In genomic region chr1:22402336-22403053, GRCh38 we compare ENCODE assay signal across 15 cellular contexts. TPM values are rescaled to one million over a fixed set of nuclear protein-coding genes. Genes with fewer than 3 reads are reported as not detected.
DNase-seq lines count a peak whose midpoint lies in the region; ATAC-seq and TF ChIP-seq lines count a peak whose summit lies in the region.
"Had no signal": no experiment of that assay in that cellular context is flagged by ENCODE, and none has a peak within 500 bp of the region (broad histone marks: within the 10 kb centered on the region; RNA-seq: fewer than 3 reads in every experiment).

No MANE protein-coding gene starts in this region.

- no peaks in the 10 kb centered on the region for H3K9me3 Mint-ChIP-seq in stimulated activated effector memory CD8-positive, alpha-beta T cell treated with anti-CD3 and anti-CD28 coated beads, Interleukin-12 subunit alpha, Interleukin-12 subunit beta, amount 100 ng/mL, for 72 hours
- H3K9me3 Mint-ChIP-seq: CD4-positive, CD25-positive, alpha-beta regulatory T cell had no signal

- H2AFZ ChIP-seq in SK-N-SH (ENCODE audit: low read depth): no peak overlapping the region

- no peak for TF ChIP-seq POLR2A in transverse colon (IDR thresholded peaks at IDR 0.05)

- POLR2A ChIA-PET in SK-N-SH (lab: Yijun Ruan, JAX): interaction anchor here (1.1 to 1.5 kb wide), 2 partner anchors 52 to 84 kb away, joined by 4 read pairs; no protein-coding TSS in a partner anchor

- H3K27ac ChIP-seq in SK-N-SH (ENCODE audit: low read depth in 2 of 2, low read length in 1 of 2): peak overlapping the region in 1 of 2 experiments; percentile 72; a peak in 2 of 4 replicates
- H3K27ac ChIP-seq in transverse colon: no peak overlapping the region
- H3K27ac ChIP-seq: BLaER1 treated with 17β-estradiol and CSF1 and Interleukin-3, amounts not matched to agents 10 nM and 100 nM; HL-60 had no signal

- no peaks in the 10 kb centered on the region for H3K36me3 ChIP-seq in SK-N-SH (replicated peaks in 1 of 2; ENCODE audit: control insufficient read depth in 1 of 2, insufficient read depth in 2 of 2, low read length in 1 of 2)
- H3K36me3 ChIP-seq in transverse colon: no peaks in the 10 kb centered on the region
- H3K36me3 ChIP-seq: BLaER1 treated with 17β-estradiol and CSF1 and Interleukin-3, amounts not matched to agents 10 nM and 100 nM had no signal

- H3K27ac Mint-ChIP-seq in stimulated activated effector memory CD8-positive, alpha-beta T cell treated with anti-CD3 and anti-CD28 coated beads, Interleukin-12 subunit alpha, Interleukin-12 subunit beta, amount 100 ng/mL, for 72 hours: no peak overlapping the region
- H3K27ac Mint-ChIP-seq: CD4-positive, CD25-positive, alpha-beta regulatory T cell had no signal

- ATAC-seq in stimulated activated effector memory CD8-positive, alpha-beta T cell treated with anti-CD3 and anti-CD28 coated beads, Interleukin-12 subunit alpha, Interleukin-12 subunit beta, amount 100 ng/mL, for 72 hours: peak; percentile 24
- no peak for ATAC-seq in GM21447 (IDR thresholded peaks at IDR 0.05; ENCODE audit: unreplicated experiment)

- H3K9me3 ChIP-seq in SK-N-SH: no peaks in the 10 kb centered on the region
- no peaks in the 10 kb centered on the region for H3K9me3 ChIP-seq in transverse colon
- H3K9me3 ChIP-seq: BLaER1 treated with 17β-estradiol and CSF1 and Interleukin-3, amounts not matched to agents 10 nM and 100 nM had no signal

- H3K27me3 ChIP-seq in SK-N-SH (ENCODE audit: insufficient read depth) (peaks cover 43% of the 10 kb centered on the region), transverse colon (peaks cover 54% of the 10 kb centered on the region)

- H3K9ac ChIP-seq in SK-N-SH: no peak overlapping the region
- H3K9ac ChIP-seq: BLaER1 treated with 17β-estradiol and CSF1 and Interleukin-3, amounts not matched to agents 10 nM and 100 nM had no signal

- no peak overlapping the region for H3K4me2 ChIP-seq in SK-N-SH
- H3K4me2 ChIP-seq: BLaER1 treated with 17β-estradiol and CSF1 and Interleukin-3, amounts not matched to agents 10 nM and 100 nM had no signal

- H3K4me1 Mint-ChIP-seq in stimulated activated effector memory CD8-positive, alpha-beta T cell treated with anti-CD3 and anti-CD28 coated beads, Interleukin-12 subunit alpha, Interleukin-12 subunit beta, amount 100 ng/mL, for 72 hours: peaks cover 6% of the 10 kb centered on the region

- peak in 1 of 2 experiments; percentile 70; a peak in 1 of 4 replicates for TF ChIP-seq EP300 in SK-N-SH (IDR thresholded peaks at IDR 0.05; ENCODE audit: borderline replicate concordance in 1 of 2, low read depth in 1 of 2, low read length in 1 of 2)
- no peak for TF ChIP-seq EP300 in transverse colon (IDR thresholded peaks at IDR 0.05; ENCODE audit: low read depth)

- no peaks in the 10 kb centered on the region for H3K79me2 ChIP-seq in SK-N-SH (ENCODE audit: insufficient read depth)

- intact Hi-C loops in transverse colon (cut with DNase I; ENCODE audit: low total_unique reads): no loop called here

- TF ChIP-seq RAD21 in SK-N-SH (IDR thresholded peaks at IDR 0.05; ENCODE audit: low read length): no peak; the same call in none of the 2 replicates

- DNase-seq in AG10803 (ENCODE audit: low read depth): peak; percentile 21
- peak; percentile 40 for DNase-seq in EH (ENCODE audit: low read depth)
- peak; percentile 83 for DNase-seq in SK-N-SH
- DNase-seq in stimulated activated effector memory CD8-positive, alpha-beta T cell treated with anti-CD3 and anti-CD28 coated beads, Interleukin-12 subunit alpha, Interleukin-12 subunit beta, amount 100 ng/mL, for 72 hours (ENCODE audit: low spot score in 2 of 2): no peak
- DNase-seq in transverse colon: no peak
- DNase-seq in G401 (ENCODE audit: low spot score): no peak
- DNase-seq: AML-193; CD4-positive, CD25-positive, alpha-beta regulatory T cell; DMS79; EL; GDM1; HCEC 1CT had no signal

- no peaks in the 10 kb centered on the region for H3K9me2 ChIP-seq in SK-N-SH

- 27% methylated on average over 4 of the region's 12 CpGs for WGBS in SK-N-SH (ENCODE audit: low lambda C conversion rate)
- 69 to 93% methylated on average over 3 to 12 of the region's 12 CpGs for WGBS in transverse colon (ENCODE audit: low coverage in 1 of 2), 2 donors

- no peaks in the 10 kb centered on the region for H3F3A ChIP-seq in SK-N-SH (replicated peaks; ENCODE audit: insufficient read depth)

- no peak overlapping the region for H3K4me3 Mint-ChIP-seq in stimulated activated effector memory CD8-positive, alpha-beta T cell treated with anti-CD3 and anti-CD28 coated beads, Interleukin-12 subunit alpha, Interleukin-12 subunit beta, amount 100 ng/mL, for 72 hours
- H3K4me3 Mint-ChIP-seq: CD4-positive, CD25-positive, alpha-beta regulatory T cell had no signal

- no peaks in the 10 kb centered on the region for H4K20me1 ChIP-seq in SK-N-SH (ENCODE audit: insufficient read depth)

- TF ChIP-seq CTCF in AG10803 (conservative IDR thresholded peaks at IDR 0.05; ENCODE audit: low read length) (no peak), SK-N-SH (IDR thresholded peaks at IDR 0.05) (no peak), transverse colon (IDR thresholded peaks at IDR 0.05) (no peak)

- in situ Hi-C loops in transverse colon (cut with MboI; ENCODE audit: low pct_ligation_motif_present in 1 of 4, low pct_unique_long_range_greater_than_20kb in 1 of 4, low sequenced_read_pairs in 3 of 4) (loop anchor here in 2 of 4 donors (25.0 kb wide), 2 partner anchors 265 to 535 kb away; partner anchors contain the start of gene WNT4 (in 2 of the 2)), G401 (cut with HindIII; ENCODE audit: low sequenced_read_pairs) (no loop called here)

- H3K4me3 ChIP-seq in AG10803 (ENCODE audit: low read length) (no peak overlapping the region), SK-N-SH (ENCODE audit: low read depth in 2 of 2, low read length in 1 of 2) (no peak overlapping the region), transverse colon (no peak overlapping the region)
- H3K4me3 ChIP-seq: BLaER1 treated with 17β-estradiol and CSF1 and Interleukin-3, amounts not matched to agents 10 nM and 100 nM had no signal

- H3K4me1 ChIP-seq in SK-N-SH (ENCODE audit: control insufficient read depth in 1 of 2, insufficient read depth in 2 of 2, low read depth in 1 of 2, low read length in 1 of 2) (peaks cover 0 to 25% of the 10 kb centered on the region in 2 experiments; a peak in 1 of 4 replicates), transverse colon (no peaks in the 10 kb centered on the region)

- H3K36me3 Mint-ChIP-seq in stimulated activated effector memory CD8-positive, alpha-beta T cell treated with anti-CD3 and anti-CD28 coated beads, Interleukin-12 subunit alpha, Interleukin-12 subunit beta, amount 100 ng/mL, for 72 hours: no peaks in the 10 kb centered on the region
- H3K36me3 Mint-ChIP-seq: CD4-positive, CD25-positive, alpha-beta regulatory T cell had no signal

- CTCF ChIA-PET in SK-N-SH (lab: Yijun Ruan, JAX): interaction anchor here (0.7 to 3.1 kb wide), 6 partner anchors 14 to 297 kb away, joined by 3 to 13 read pairs (median 5); no protein-coding TSS in a partner anchor

TF ChIP-seq in SK-N-SH, 30 proteins besides CTCF, POLR2A, EP300 and RAD21:
- TF ChIP-seq, protein P1, sequence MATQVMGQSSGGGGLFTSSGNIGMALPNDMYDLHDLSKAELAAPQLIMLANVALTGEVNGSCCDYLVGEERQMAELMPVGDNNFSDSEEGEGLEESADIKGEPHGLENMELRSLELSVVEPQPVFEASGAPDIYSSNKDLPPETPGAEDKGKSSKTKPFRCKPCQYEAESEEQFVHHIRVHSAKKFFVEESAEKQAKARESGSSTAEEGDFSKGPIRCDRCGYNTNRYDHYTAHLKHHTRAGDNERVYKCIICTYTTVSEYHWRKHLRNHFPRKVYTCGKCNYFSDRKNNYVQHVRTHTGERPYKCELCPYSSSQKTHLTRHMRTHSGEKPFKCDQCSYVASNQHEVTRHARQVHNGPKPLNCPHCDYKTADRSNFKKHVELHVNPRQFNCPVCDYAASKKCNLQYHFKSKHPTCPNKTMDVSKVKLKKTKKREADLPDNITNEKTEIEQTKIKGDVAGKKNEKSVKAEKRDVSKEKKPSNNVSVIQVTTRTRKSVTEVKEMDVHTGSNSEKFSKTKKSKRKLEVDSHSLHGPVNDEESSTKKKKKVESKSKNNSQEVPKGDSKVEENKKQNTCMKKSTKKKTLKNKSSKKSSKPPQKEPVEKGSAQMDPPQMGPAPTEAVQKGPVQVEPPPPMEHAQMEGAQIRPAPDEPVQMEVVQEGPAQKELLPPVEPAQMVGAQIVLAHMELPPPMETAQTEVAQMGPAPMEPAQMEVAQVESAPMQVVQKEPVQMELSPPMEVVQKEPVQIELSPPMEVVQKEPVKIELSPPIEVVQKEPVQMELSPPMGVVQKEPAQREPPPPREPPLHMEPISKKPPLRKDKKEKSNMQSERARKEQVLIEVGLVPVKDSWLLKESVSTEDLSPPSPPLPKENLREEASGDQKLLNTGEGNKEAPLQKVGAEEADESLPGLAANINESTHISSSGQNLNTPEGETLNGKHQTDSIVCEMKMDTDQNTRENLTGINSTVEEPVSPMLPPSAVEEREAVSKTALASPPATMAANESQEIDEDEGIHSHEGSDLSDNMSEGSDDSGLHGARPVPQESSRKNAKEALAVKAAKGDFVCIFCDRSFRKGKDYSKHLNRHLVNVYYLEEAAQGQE (IDR thresholded peaks at IDR 0.05; ENCODE audit: low read depth, low read length): no peak
- TF ChIP-seq GATA2 (CRISPR knock-in tag; IDR thresholded peaks at IDR 0.05) (peak; percentile 38; the same call in 1 of the 2 replicates), RCOR1 (IDR thresholded peaks at IDR 0.05; ENCODE audit: low read length) (peak; percentile 84), CHD2 (IDR thresholded peaks at IDR 0.05; ENCODE audit: low read length, partially characterized antibody) (peak; percentile 71), TCF12 (IDR thresholded peaks at IDR 0.05) (peak; percentile 35; the same call in 1 of the 2 replicates), MXI1 (IDR thresholded peaks at IDR 0.05; ENCODE audit: low read depth, low read length) (peak; percentile 71; the same call in 1 of the 2 replicates), FOXJ3 (CRISPR knock-in tag; IDR thresholded peaks at IDR 0.05) (peak; percentile 72)
- TF ChIP-seq, protein P2, sequence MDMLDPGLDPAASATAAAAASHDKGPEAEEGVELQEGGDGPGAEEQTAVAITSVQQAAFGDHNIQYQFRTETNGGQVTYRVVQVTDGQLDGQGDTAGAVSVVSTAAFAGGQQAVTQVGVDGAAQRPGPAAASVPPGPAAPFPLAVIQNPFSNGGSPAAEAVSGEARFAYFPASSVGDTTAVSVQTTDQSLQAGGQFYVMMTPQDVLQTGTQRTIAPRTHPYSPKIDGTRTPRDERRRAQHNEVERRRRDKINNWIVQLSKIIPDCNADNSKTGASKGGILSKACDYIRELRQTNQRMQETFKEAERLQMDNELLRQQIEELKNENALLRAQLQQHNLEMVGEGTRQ (IDR thresholded peaks at IDR 0.05; ENCODE audit: borderline replicate concordance, low read depth, low read length): no peak

RNA-seq across cellular contexts. Expression of gene ZBTB40, which starts 49.2 kb away (rescaled TPM):
- 5.0 and 7.8 TPM in 2 replicates for polyA plus RNA-seq in SK-N-SH (2012; rRNA removed)
- polyA plus RNA-seq in SK-N-SH (2012; cell fraction: cytosol; rRNA removed): 1.7 and 2.2 TPM in 2 replicates
- polyA plus RNA-seq in SK-N-SH (2012; cell fraction: nucleus; rRNA removed): 40.6 and 45.3 TPM in 2 replicates
- 10 to 100 TPM; 17.7 to 30.3 (median 21.1) TPM for total RNA-seq in transverse colon
- 6.9 and 9.8 TPM in 2 replicates for total RNA-seq in G401 (2014; rRNA removed; shearing (Covaris generic))

Comparison
In these comparisons a context has a peak if more than half of its experiments do, and no peak if none do; other contexts are left out.
1. DNase-seq: peak in AG10803 (single experiment), EH (single experiment) and SK-N-SH (single experiment); none in stimulated activated effector memory CD8-positive, alpha-beta T cell treated with anti-CD3 and anti-CD28 coated beads, Interleukin-12 subunit alpha, Interleukin-12 subunit beta, amount 100 ng/mL, for 72 hours (0 of 2), transverse colon (single experiment) and G401 (single experiment).